In genomic region chr15:101071651-101072050, GRCh38 we compare ENCODE assay signal across 13 cellular contexts.
"Had no signal": no experiment of that assay in that cellular context is flagged by ENCODE, and none has a peak within 500 bp of the region (broad histone marks: within the 10 kb centered on the region; RNA-seq: fewer than 3 reads in every experiment).

No MANE protein-coding gene starts in this region.

- H3K27me3 ChIP-seq: body of pancreas, gastrocnemius medialis, left lung had no signal

- ATAC-seq: body of pancreas; gastrocnemius medialis; stimulated activated naive B cell treated with anti-CD40 and anti-IgM and Interleukin-4, amounts not matched to agents 10 μg/mL and 1 μg/mL and 100 μg/mL, for 72 hours had no signal

- H3K36me3 ChIP-seq: gastrocnemius medialis had no signal

- H3K27me3 Mint-ChIP-seq: stimulated activated naive B cell treated with anti-CD40 and anti-IgM and Interleukin-4, amounts not matched to agents 10 μg/mL and 1 μg/mL and 100 μg/mL, for 72 hours had no signal

- H3K4me1 ChIP-seq: gastrocnemius medialis had no signal

- H3K4me3 ChIP-seq: body of pancreas, gastrocnemius medialis, left lung had no signal

- H3K4me3 Mint-ChIP-seq: activated naive CD4-positive, alpha-beta T cell treated with anti-CD3 and anti-CD28 coated beads, Interleukin-2, amount 10 ng/mL, durations not matched to agents 7 days and 5 days; stimulated activated naive B cell treated with anti-CD40 and anti-IgM and Interleukin-4, amounts not matched to agents 10 μg/mL and 1 μg/mL and 100 μg/mL, for 72 hours had no signal

- H3K36me3 Mint-ChIP-seq: activated naive CD4-positive, alpha-beta T cell treated with anti-CD3 and anti-CD28 coated beads, Interleukin-2, amount 10 ng/mL, durations not matched to agents 7 days and 5 days; type B pancreatic cell had no signal

- H3K9me3 ChIP-seq: body of pancreas, gastrocnemius medialis, left lung had no signal

- DNase-seq: activated naive CD4-positive, alpha-beta T cell treated with anti-CD3 and anti-CD28 coated beads, Interleukin-2, amount 10 ng/mL, durations not matched to agents 7 days and 5 days; body of pancreas; central memory CD4-positive, alpha-beta T cell; cortex of kidney; effector CD8-positive, alpha-beta T cell; gastrocnemius medialis; islet precursor cell; left lung; mesendoderm; stimulated activated CD4-positive, alpha-beta T cell treated with anti-CD3 and anti-CD28 coated beads, Interleukin-2, amount 100 ng/mL, for 24 hours; stimulated activated naive B cell treated with anti-CD40 and anti-IgM and Interleukin-4, amounts not matched to agents 10 μg/mL and 1 μg/mL and 100 μg/mL, for 72 hours had no signal

- H3K9me3 Mint-ChIP-seq: activated naive CD4-positive, alpha-beta T cell treated with anti-CD3 and anti-CD28 coated beads, Interleukin-2, amount 10 ng/mL, durations not matched to agents 7 days and 5 days; activated T-helper 1 cell treated with anti-CD3 and anti-CD28 coated beads, Interleukin-12 subunit alpha, Interleukin-12 subunit beta, Interleukin-2, Interleukin-4 antibody, amounts not matched to agents 30 ng/mL and 10 ng/mL and 1 ng/mL, durations not matched to agents 14 hours and 24 hours and 36 hours; stimulated activated naive B cell treated with anti-CD40 and anti-IgM and Interleukin-4, amounts not matched to agents 10 μg/mL and 1 μg/mL and 100 μg/mL, for 72 hours; type B pancreatic cell had no signal
